In the genomic region with DNA sequence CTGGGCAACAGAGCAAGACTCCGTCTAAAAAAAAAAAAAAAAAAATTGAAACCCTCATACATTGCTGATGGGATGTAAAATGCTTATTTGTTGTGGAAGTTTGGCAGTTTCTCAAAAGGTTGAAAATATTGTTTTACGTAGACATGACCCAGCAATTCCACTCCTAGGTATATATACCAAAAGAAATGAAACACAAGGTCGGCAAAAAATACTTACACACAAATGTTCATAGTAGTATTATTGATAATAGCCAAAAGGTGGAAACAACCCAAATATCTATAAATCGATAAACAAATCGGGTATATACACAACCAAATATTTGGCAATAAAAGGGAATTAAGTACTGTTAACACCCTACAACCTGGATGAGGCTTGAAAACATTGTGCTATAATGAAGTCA, we compare ENCODE assay signal across 11 cellular contexts. TPM values are rescaled to one million over a fixed set of nuclear protein-coding genes. Genes with fewer than 3 reads are reported as not detected.
DNase-seq lines count a peak whose midpoint lies in the region; TF ChIP-seq lines count a peak whose summit lies in the region.
"Had no signal": no experiment of that assay in that cellular context is flagged by ENCODE, and none has a peak within 500 bp of the region (broad histone marks: within the 10 kb centered on the region; RNA-seq: fewer than 3 reads in every experiment).

No MANE protein-coding gene starts in this region.

- no peak overlapping the region for H3K4me3 Mint-ChIP-seq in activated naive CD4-positive, alpha-beta T cell treated with anti-CD3 and anti-CD28 coated beads, Interleukin-2, amount 50 U/mL, for 24 hours
- H3K4me3 Mint-ChIP-seq in Calu3 (ENCODE audit: low read depth, unreplicated experiment) (no peak overlapping the region), endothelial cell (ENCODE audit: unreplicated experiment) (peak overlapping the region; percentile 17)
- H3K4me3 Mint-ChIP-seq: CD14-positive monocyte; CD8-positive, alpha-beta T cell; H9 had no signal

- H3K36me3 Mint-ChIP-seq in activated naive CD4-positive, alpha-beta T cell treated with anti-CD3 and anti-CD28 coated beads, Interleukin-2, amount 50 U/mL, for 24 hours = peaks cover 6% of the 10 kb centered on the region
- H3K36me3 Mint-ChIP-seq in Calu3 (ENCODE audit: insufficient read depth, unreplicated experiment) (peaks cover 35% of the 10 kb centered on the region), endothelial cell (ENCODE audit: low read depth, unreplicated experiment) (no peaks in the 10 kb centered on the region)

- intact Hi-C loops in Calu3 (cut with micrococcal nuclease; ENCODE audit: unreplicated experiment) = no loop called here

- no TSS peak for BruUV-seq in Calu3 (replicated peaks; lab: Mats Ljungman, UMichigan)

- CTCF ChIA-PET in Calu3 (lab: Charles Lee) = no interaction called here

- no peak for TF ChIP-seq CTCF in Calu3 (IDR thresholded peaks at IDR 0.05; ENCODE audit: unreplicated experiment)
- TF ChIP-seq CTCF in endothelial cell (IDR thresholded peaks at IDR 0.05; ENCODE audit: unreplicated experiment) = no peak

- peaks cover 4% of the 10 kb centered on the region for H3K4me1 Mint-ChIP-seq in activated naive CD4-positive, alpha-beta T cell treated with anti-CD3 and anti-CD28 coated beads, Interleukin-2, amount 50 U/mL, for 24 hours
- H3K4me1 Mint-ChIP-seq in Calu3 (ENCODE audit: low read depth, unreplicated experiment) (no peaks in the 10 kb centered on the region), endothelial cell (ENCODE audit: unreplicated experiment) (peaks cover 6% of the 10 kb centered on the region)

- no peaks in the 10 kb centered on the region for H3K9me3 Mint-ChIP-seq in activated naive CD4-positive, alpha-beta T cell treated with anti-CD3 and anti-CD28 coated beads, Interleukin-2, amount 50 U/mL, for 24 hours
- H3K9me3 Mint-ChIP-seq in Calu3 (ENCODE audit: low read depth, unreplicated experiment) (no peaks in the 10 kb centered on the region), endothelial cell (ENCODE audit: unreplicated experiment) (no peaks in the 10 kb centered on the region)

- H3K27me3 Mint-ChIP-seq in activated naive CD4-positive, alpha-beta T cell treated with anti-CD3 and anti-CD28 coated beads, Interleukin-2, amount 50 U/mL, for 24 hours = no peaks in the 10 kb centered on the region
- H3K27me3 Mint-ChIP-seq in Calu3 (ENCODE audit: unreplicated experiment) (no peaks in the 10 kb centered on the region), endothelial cell (ENCODE audit: unreplicated experiment) (peaks cover 7% of the 10 kb centered on the region)

- DNase-seq in activated naive CD4-positive, alpha-beta T cell treated with Interleukin-2 at 50 U/mL for 16 hours = no peak
- no peak for DNase-seq in Calu3
- DNase-seq in endothelial cell (ENCODE audit: low spot score) = no peak
- DNase-seq in activated CD4-positive, CD25-positive, alpha-beta regulatory T cell (lab: John Stamatoyannopoulos, UW) = no peak
- DNase-seq in NCI-H446 (lab: John Stamatoyannopoulos, UW) = no peak
- DNase-seq in HK-2 (ENCODE audit: unreplicated experiment) = no peak
- DNase-seq: CD8-positive, alpha-beta T cell; DMS 273 treated with DMSO at 0.1 percent for 48 hours; H9 had no signal

- H3K27ac Mint-ChIP-seq in activated naive CD4-positive, alpha-beta T cell treated with anti-CD3 and anti-CD28 coated beads, Interleukin-2, amount 50 U/mL, for 24 hours = peak overlapping the region; percentile 4
- peak overlapping the region; percentile 35 for H3K27ac Mint-ChIP-seq in Calu3 (ENCODE audit: unreplicated experiment)
- H3K27ac Mint-ChIP-seq in endothelial cell (ENCODE audit: unreplicated experiment) = no peak overlapping the region
- H3K27ac Mint-ChIP-seq: CD8-positive, alpha-beta T cell; H9 had no signal

RNA-seq across cellular contexts. Expression of a gene that starts 5.1 kb away (rescaled TPM):
- 20.4 and 28.7 TPM in 2 replicates for total RNA-seq in Calu3 (2022)
- total RNA-seq in endothelial cell (ENCODE audit: unreplicated experiment) = 27.2 TPM
